Comparison of ENCODE assay signal across 9 cellular contexts in the genomic region with DNA sequence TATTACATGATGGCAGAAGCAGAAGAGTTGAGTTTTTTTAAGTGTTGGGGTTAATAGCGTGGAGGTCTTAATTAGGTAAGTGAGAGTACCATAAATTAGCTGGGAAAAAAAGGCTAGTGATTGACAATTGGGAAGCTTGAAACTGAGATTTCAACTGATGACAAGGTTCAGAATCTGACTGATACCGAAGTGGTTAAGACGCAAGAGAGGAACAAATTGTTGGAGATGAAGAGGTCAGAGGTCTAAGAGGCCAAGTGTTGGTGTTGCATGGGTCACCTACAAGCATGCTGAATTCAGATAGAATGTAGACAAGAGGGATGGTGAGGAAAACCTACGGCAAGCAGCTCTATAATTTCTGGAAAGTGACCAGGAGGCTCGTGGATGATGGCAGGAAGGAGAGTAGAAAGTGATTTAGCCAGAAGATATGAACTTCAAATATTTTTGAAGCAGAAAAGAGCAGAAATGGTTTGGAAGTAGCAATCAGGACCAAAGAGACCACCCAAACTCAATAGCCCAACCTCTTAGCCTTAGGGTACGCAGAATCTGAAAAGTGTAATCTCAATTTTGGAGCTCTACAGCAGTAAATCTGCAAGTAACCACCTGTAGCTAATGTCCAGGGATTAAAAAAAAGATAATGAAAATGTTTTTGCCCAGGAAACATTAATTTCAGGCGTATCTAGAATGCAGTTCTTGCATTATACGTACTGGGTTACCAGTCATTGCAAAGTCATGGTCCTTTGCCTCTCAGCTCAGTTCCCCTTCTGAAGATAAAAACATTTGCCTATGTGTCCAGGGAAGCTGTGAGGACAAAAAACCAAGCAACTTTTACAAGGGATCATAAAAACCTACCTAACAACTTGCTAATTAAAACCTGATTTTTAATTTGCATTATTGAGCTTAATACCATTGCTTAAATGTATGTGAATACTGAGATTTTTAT. TPM values are rescaled to one million over a fixed set of nuclear protein-coding genes. Genes with fewer than 3 reads are reported as not detected.
DNase-seq lines count a peak whose midpoint lies in the region; ATAC-seq and TF ChIP-seq lines count a peak whose summit lies in the region.
"Had no signal": no experiment of that assay in that cellular context is flagged by ENCODE, and none has a peak within 500 bp of the region (broad histone marks: within the 10 kb centered on the region; RNA-seq: fewer than 3 reads in every experiment).

No MANE protein-coding gene starts in this region.

- DNase-seq in IMR-90, result no peak
- no peak for DNase-seq in activated T-cell treated with anti-CD3 and anti-CD28 coated beads, Interleukin-2, amount 50 U/mL, for 72 hours
- DNase-seq in EL, result no peak
- DNase-seq in cerebellar nuclear complex (lab: John Stamatoyannopoulos, UW), result no peak
- DNase-seq: stimulated activated CD8-positive, alpha-beta memory T cell treated with anti-CD3 and anti-CD28 coated beads, Interleukin-4, amount 100 ng/mL, for 48 hours had no signal

- H3K4me3 Mint-ChIP-seq in activated T-cell treated with anti-CD3 and anti-CD28 coated beads, Interleukin-2, amount 50 U/mL, for 72 hours, result peak overlapping the region; percentile 82 to 94

- H3K56ac ChIP-seq in IMR-90 (ENCODE audit: extremely low read depth, insufficient read depth, low read length), result 0 out of 2 replicates have a peak overlapping the region, but pooled peaks have one; percentile 16

- H3K9ac ChIP-seq in BLaER1, result peak overlapping the region; percentile 100
- H3K9ac ChIP-seq in IMR-90 (ENCODE audit: low read depth, low read length), result peak overlapping the region; percentile 52; the same call in 1 of the 2 replicates

- H3K18ac ChIP-seq in IMR-90 (ENCODE audit: low read depth, low read length), result no peak overlapping the region

- H4K5ac ChIP-seq in IMR-90 (ENCODE audit: low read depth, low read length), result peak overlapping the region; percentile 64; the same call in 1 of the 2 replicates

- H4K91ac ChIP-seq in IMR-90 (ENCODE audit: insufficient read depth, low read depth, low read length), result no peak overlapping the region

- dilution Hi-C loops in IMR-90 (cut with HindIII; ENCODE audit: low sequenced_read_pairs, unreplicated experiment), result no loop called here

- H2BK120ac ChIP-seq in IMR-90 (ENCODE audit: low read depth, low read length), result 0 out of 2 replicates have a peak overlapping the region, but pooled peaks have one; percentile 4

- H3K9me1 ChIP-seq in IMR-90 (ENCODE audit: insufficient read depth, low read length), result 0 out of 2 replicates have a peak, but pooled peaks cover 2% of the 10 kb centered on the region

- no peaks in the 10 kb centered on the region for H3K9me3 Mint-ChIP-seq in activated T-cell treated with anti-CD3 and anti-CD28 coated beads, Interleukin-2, amount 50 U/mL, for 72 hours

- H3K79me1 ChIP-seq in IMR-90 (ENCODE audit: low read depth in 1 of 2, low read length in 2 of 2), result peaks cover 15 to 18% of the 10 kb centered on the region in 2 experiments

- no peak overlapping the region for H2AK5ac ChIP-seq in IMR-90 (ENCODE audit: low read depth, low read length)

- H2BK5ac ChIP-seq in IMR-90 (ENCODE audit: low read depth, low read length, poor library complexity, severe bottlenecking), result no peak overlapping the region

- CTCF ChIA-PET in IMR-90 (lab: Yijun Ruan, JAX), result interaction anchor here (1.1 to 1.5 kb wide), 2 partner anchors 22 to 96 kb away, joined by 3 to 5 read pairs; no protein-coding TSS in a partner anchor

- H3K36me3 Mint-ChIP-seq in activated T-cell treated with anti-CD3 and anti-CD28 coated beads, Interleukin-2, amount 50 U/mL, for 72 hours (ENCODE audit: insufficient read depth in 2 of 2), result peaks cover 8 to 19% of the 10 kb centered on the region in 2 donors

- ATAC-seq in IMR-90 (ENCODE audit: low read depth) (no peak), HG03342 (IDR thresholded peaks at IDR 0.05; ENCODE audit: unreplicated experiment) (no peak), HG03135 (IDR thresholded peaks at IDR 0.05; ENCODE audit: unreplicated experiment) (no peak)
- ATAC-seq in activated T-cell treated with anti-CD3 and anti-CD28 coated beads, Interleukin-2, amount 50 U/mL, for 72 hours (replicated peaks in 1 of 2), result no peak

- POLR2A ChIA-PET in IMR-90 (lab: Charles Lee; ENCODE audit: unreplicated experiment), result no interaction called here

- H2AFZ ChIP-seq in IMR-90 (replicated peaks; ENCODE audit: low read length, poor library complexity), result no peak overlapping the region

- 89 to 100% methylated on average over 1 to 3 of the region's 8 CpGs for WGBS in IMR-90 (ENCODE audit: extremely low coverage in 2 of 2, insufficient read length in 1 of 2), 2 experiments
- 81 to 90% methylated on average over 8 of the region's 8 CpGs for WGBS in mesodermal cell (ENCODE audit: insufficient coverage in 2 of 2), 2 experiments

- 0 out of 2 replicates have a peak overlapping the region, but pooled peaks have one; percentile 1 for H2BK20ac ChIP-seq in IMR-90 (ENCODE audit: low read depth, low read length)

- H3K4me3 ChIP-seq in BLaER1 (peak overlapping the region; percentile 96), IMR-90 (ENCODE audit: insufficient read depth, low read depth, low read length) (no peak overlapping the region), mesodermal cell (ENCODE audit: extremely low read depth, insufficient read depth, low read length, poor library complexity, severe bottlenecking) (peak overlapping the region; percentile 93)

- no peak overlapping the region for H2BK15ac ChIP-seq in IMR-90 (ENCODE audit: low read depth, low read length)

- no peak overlapping the region for H2AK9ac ChIP-seq in IMR-90 (replicated peaks; ENCODE audit: low read depth, low read length, poor library complexity)

- H3K4me1 ChIP-seq in BLaER1, result peaks cover 25% of the 10 kb centered on the region
- H3K4me1 ChIP-seq in IMR-90 (ENCODE audit: control insufficient read depth, insufficient read depth, low read length), result no peaks in the 10 kb centered on the region
- H3K4me1 ChIP-seq in mesodermal cell (ENCODE audit: control insufficient read depth, insufficient read depth, low read length, poor library complexity, severe bottlenecking), result peaks cover 3% of the 10 kb centered on the region

- no peaks in the 10 kb centered on the region for H3K9me3 ChIP-seq in BLaER1
- no peaks in the 10 kb centered on the region for H3K9me3 ChIP-seq in IMR-90 (ENCODE audit: control insufficient read depth, insufficient read depth, low read length)
- no peaks in the 10 kb centered on the region for H3K9me3 ChIP-seq in mesodermal cell (ENCODE audit: control insufficient read depth, low read length)

- TF ChIP-seq RAD21 in IMR-90 (IDR thresholded peaks at IDR 0.05; ENCODE audit: low read length), result no peak

- H4K20me1 ChIP-seq in BLaER1, result peaks cover 23% of the 10 kb centered on the region
- no peaks in the 10 kb centered on the region for H4K20me1 ChIP-seq in IMR-90 (ENCODE audit: insufficient read depth, low read length)

- intact Hi-C loops in IMR-90 (cut with micrococcal nuclease), result loop anchor here (10.0 kb wide), 1 partner anchor 131 kb away; a partner anchor contains a TSS

- peak overlapping the region; percentile 43; the same call in 1 of the 2 replicates for H3K14ac ChIP-seq in IMR-90 (replicated peaks; ENCODE audit: low read depth, low read length)

- in situ Hi-C loops in IMR-90 (cut with MboI; ENCODE audit: low sequenced_read_pairs), result loop anchor here (10.0 kb wide), 1 partner anchor 89 kb away; no protein-coding TSS in a partner anchor

- BruUV-seq in IMR-90 (replicated peaks; lab: Mats Ljungman, UMichigan), result no TSS peak

- H3K27me3 ChIP-seq in BLaER1 (no peaks in the 10 kb centered on the region), IMR-90 (ENCODE audit: control insufficient read depth, insufficient read depth, low read length) (no peaks in the 10 kb centered on the region)

- H3K23ac ChIP-seq in IMR-90 (ENCODE audit: low read depth, low read length), result peak overlapping the region; percentile 15; the same call in 1 of the 2 replicates

- H3K36me3 ChIP-seq in BLaER1 (peaks cover under 1% of the 10 kb centered on the region; the same call in 1 of the 2 replicates), IMR-90 (ENCODE audit: control insufficient read depth, insufficient read depth, low read length) (no peaks in the 10 kb centered on the region), mesodermal cell (ENCODE audit: control insufficient read depth, insufficient read depth, low read length) (peaks cover 8% of the 10 kb centered on the region)

- H3K27ac ChIP-seq in BLaER1 (peak overlapping the region; percentile 99), IMR-90 (ENCODE audit: insufficient read depth, low read length) (no peak overlapping the region), mesodermal cell (ENCODE audit: low read depth, low read length, severe bottlenecking) (peak overlapping the region; percentile 96)

- no peak for TF ChIP-seq CTCF in IMR-90 (conservative IDR thresholded peaks at IDR 0.05; ENCODE audit: low read depth, low read length)

- TF ChIP-seq POLR2A in IMR-90 (IDR thresholded peaks at IDR 0.05; ENCODE audit: low read depth, low read length), result no peak

- no peak overlapping the region for H3K4ac ChIP-seq in IMR-90 (ENCODE audit: low read depth, low read length)

- peak overlapping the region; percentile 98 for H3K27ac Mint-ChIP-seq in activated T-cell treated with anti-CD3 and anti-CD28 coated beads, Interleukin-2, amount 50 U/mL, for 72 hours

- H4K8ac ChIP-seq in IMR-90 (ENCODE audit: low read depth in 2 of 2, low read length in 2 of 2), result peak overlapping the region; percentile 27 to 38; a peak in 3 of 4 replicates

- H3K27me3 Mint-ChIP-seq in activated T-cell treated with anti-CD3 and anti-CD28 coated beads, Interleukin-2, amount 50 U/mL, for 72 hours (ENCODE audit: low read depth), result no peaks in the 10 kb centered on the region

- peak overlapping the region; percentile 80 for H3K4me2 ChIP-seq in BLaER1
- H3K4me2 ChIP-seq in IMR-90 (ENCODE audit: low read depth, low read length), result peak overlapping the region; percentile 58

- peaks cover 18% of the 10 kb centered on the region for H3K4me1 Mint-ChIP-seq in activated T-cell treated with anti-CD3 and anti-CD28 coated beads, Interleukin-2, amount 50 U/mL, for 72 hours (ENCODE audit: low read depth)

TF ChIP-seq in IMR-90, 13 proteins besides CTCF, POLR2A, EP300 and RAD21 (continues in another document):
- TF ChIP-seq NFE2L2 (IDR thresholded peaks at IDR 0.05; ENCODE audit: low read depth, low read length) (no peak), MAZ (IDR thresholded peaks at IDR 0.05; ENCODE audit: borderline replicate concordance, low read depth, low read length) (no peak), RFX5 (IDR thresholded peaks at IDR 0.05; ENCODE audit: low read depth, low read length) (no peak), MAFK (IDR thresholded peaks at IDR 0.05; ENCODE audit: low read depth, low read length) (no peak), CEBPB (IDR thresholded peaks at IDR 0.05; ENCODE audit: low read depth, low read length) (no peak), SMC3 (IDR thresholded peaks at IDR 0.05; ENCODE audit: low read depth, low read length) (no peak)

RNA-seq across cellular contexts. Expression of a gene that starts 1.7 kb away (rescaled TPM):
- 62.0 and 102 TPM in 2 replicates for total RNA-seq in IMR-90 (2012; rRNA removed)
- 27.5 and 30.0 TPM in 2 replicates for polyA plus RNA-seq in IMR-90 (2012; rRNA removed)
- 9.5 and 14.4 TPM in 2 replicates for polyA plus RNA-seq in IMR-90 (2012; cell fraction: cytosol; rRNA removed)
- polyA plus RNA-seq in IMR-90 (2012; cell fraction: nucleus; rRNA removed; ENCODE audit: low replicate concordance), result 8.7 and 17.1 TPM in 2 replicates
- 100 to 1,000 TPM; 236 to 248 TPM for total RNA-seq in activated T-cell treated with anti-CD3 and anti-CD28 coated beads, Interleukin-2, amount 50 U/mL, for 72 hours
- polyA plus RNA-seq in mesodermal cell (2013, experiment 1 of 2), result 109 TPM
- 119 TPM for polyA plus RNA-seq in mesodermal cell (2013, experiment 2 of 2)
